Comparison of ENCODE assay signal across 15 cellular contexts in genomic region chr15:69712999-69713398, GRCh38.
DNase-seq lines count a peak whose midpoint lies in the region; ATAC-seq and TF ChIP-seq lines count a peak whose summit lies in the region.
"Had no signal": no experiment of that assay in that cellular context is flagged by ENCODE, and none has a peak within 500 bp of the region (broad histone marks: within the 10 kb centered on the region; RNA-seq: fewer than 3 reads in every experiment).

No MANE protein-coding gene starts in this region.

- H2AFZ ChIP-seq in hepatocyte = no peak overlapping the region
- H2AFZ ChIP-seq: parathyroid adenoma had no signal

- no peaks in the 10 kb centered on the region for H3K9me2 ChIP-seq in hepatocyte (replicated peaks; ENCODE audit: insufficient read depth)

- no peaks in the 10 kb centered on the region for H3K79me2 ChIP-seq in hepatocyte
- H3K79me2 ChIP-seq: parathyroid adenoma had no signal

- H3K4me3 ChIP-seq in hepatocyte = no peak overlapping the region
- H3K4me3 ChIP-seq in sigmoid colon = no peak overlapping the region
- H3K4me3 ChIP-seq: adrenal gland, stomach had no signal

- intact Hi-C loops in sigmoid colon (cut with DNase I) = no loop called here

- H3K4me1 Mint-ChIP-seq in activated naive CD8-positive, alpha-beta T cell treated with anti-CD3 and anti-CD28 coated beads for 36 hours = peaks cover 52% of the 10 kb centered on the region
- H3K4me1 Mint-ChIP-seq in activated naive CD8-positive, alpha-beta T cell treated with anti-CD3 and anti-CD28 coated beads, Interleukin-2, amount 50 U/mL, for 24 hours = peaks cover 55% of the 10 kb centered on the region
- peaks cover 66% of the 10 kb centered on the region for H3K4me1 Mint-ChIP-seq in stimulated activated effector memory CD8-positive, alpha-beta T cell treated with anti-CD3 and anti-CD28 coated beads, Interleukin-12 subunit alpha, Interleukin-12 subunit beta, amount 100 ng/mL, for 72 hours

- no peak overlapping the region for H3K27ac ChIP-seq in hepatocyte
- no peak overlapping the region for H3K27ac ChIP-seq in sigmoid colon
- H3K27ac ChIP-seq: adrenal gland, parathyroid adenoma had no signal

- no peak for TF ChIP-seq CTCF in hepatocyte (IDR thresholded peaks at IDR 0.05; ENCODE audit: poor library complexity)
- no peak for TF ChIP-seq CTCF in sigmoid colon (IDR thresholded peaks at IDR 0.05)

- H3K4me2 ChIP-seq in hepatocyte = no peak overlapping the region

- no peaks in the 10 kb centered on the region for H3K36me3 ChIP-seq in hepatocyte (replicated peaks; ENCODE audit: insufficient read depth, low read depth)
- H3K36me3 ChIP-seq in sigmoid colon = no peaks in the 10 kb centered on the region
- H3K36me3 ChIP-seq: adrenal gland, stomach had no signal

- no peak for TF ChIP-seq POLR2A in sigmoid colon (IDR thresholded peaks at IDR 0.05)

- 90% methylated on average over 2 of the region's 2 CpGs for WGBS in hepatocyte (ENCODE audit: low lambda C conversion rate, missing lambda C conversion rate)
- WGBS in sigmoid colon, 2 donors = 41 to 85% methylated on average over 2 of the region's 2 CpGs

- H3K27me3 ChIP-seq in hepatocyte (no peaks in the 10 kb centered on the region), sigmoid colon (no peaks in the 10 kb centered on the region)
- H3K27me3 ChIP-seq: adrenal gland, stomach had no signal

- no peak for ATAC-seq in activated naive CD8-positive, alpha-beta T cell treated with anti-CD3 and anti-CD28 coated beads, Interleukin-2, amount 50 U/mL, for 24 hours
- no peak for ATAC-seq in GM18502 (IDR thresholded peaks at IDR 0.05; ENCODE audit: poor library complexity, unreplicated experiment)
- no peak for ATAC-seq in stimulated activated effector memory CD8-positive, alpha-beta T cell treated with anti-CD3 and anti-CD28 coated beads, Interleukin-12 subunit alpha, Interleukin-12 subunit beta, amount 100 ng/mL, for 72 hours

- H3K27ac Mint-ChIP-seq in activated naive CD8-positive, alpha-beta T cell treated with anti-CD3 and anti-CD28 coated beads for 36 hours = peak overlapping the region; percentile 85
- H3K27ac Mint-ChIP-seq in activated naive CD8-positive, alpha-beta T cell treated with anti-CD3 and anti-CD28 coated beads, Interleukin-2, amount 50 U/mL, for 24 hours = no peak overlapping the region
- no peak overlapping the region for H3K27ac Mint-ChIP-seq in stimulated activated effector memory CD8-positive, alpha-beta T cell treated with anti-CD3 and anti-CD28 coated beads, Interleukin-12 subunit alpha, Interleukin-12 subunit beta, amount 100 ng/mL, for 72 hours
- H3K27ac Mint-ChIP-seq: activated B cell treated with CpG ODN at 0.5 μM for 24 hours had no signal

- H3K4me1 ChIP-seq in hepatocyte (ENCODE audit: insufficient read depth) (no peaks in the 10 kb centered on the region), sigmoid colon (no peaks in the 10 kb centered on the region)
- H3K4me1 ChIP-seq: adrenal gland, parathyroid adenoma had no signal

- no peak overlapping the region for H3K4me3 Mint-ChIP-seq in activated naive CD8-positive, alpha-beta T cell treated with anti-CD3 and anti-CD28 coated beads for 36 hours
- no peak overlapping the region for H3K4me3 Mint-ChIP-seq in activated naive CD8-positive, alpha-beta T cell treated with anti-CD3 and anti-CD28 coated beads, Interleukin-2, amount 50 U/mL, for 24 hours
- H3K4me3 Mint-ChIP-seq in stimulated activated effector memory CD8-positive, alpha-beta T cell treated with anti-CD3 and anti-CD28 coated beads, Interleukin-12 subunit alpha, Interleukin-12 subunit beta, amount 100 ng/mL, for 72 hours = no peak overlapping the region
- H3K4me3 Mint-ChIP-seq: activated B cell treated with CpG ODN at 0.5 μM for 24 hours had no signal

- peaks cover 11% of the 10 kb centered on the region for H3K36me3 Mint-ChIP-seq in activated naive CD8-positive, alpha-beta T cell treated with anti-CD3 and anti-CD28 coated beads for 36 hours
- H3K36me3 Mint-ChIP-seq in activated naive CD8-positive, alpha-beta T cell treated with anti-CD3 and anti-CD28 coated beads, Interleukin-2, amount 50 U/mL, for 24 hours (ENCODE audit: low read depth) = peaks cover 11% of the 10 kb centered on the region
- peaks cover 10% of the 10 kb centered on the region for H3K36me3 Mint-ChIP-seq in stimulated activated effector memory CD8-positive, alpha-beta T cell treated with anti-CD3 and anti-CD28 coated beads, Interleukin-12 subunit alpha, Interleukin-12 subunit beta, amount 100 ng/mL, for 72 hours

- H3K9me3 ChIP-seq in hepatocyte (ENCODE audit: low read depth) = no peaks in the 10 kb centered on the region
- peaks cover 0 to 9% (median 6%) of the 10 kb centered on the region in 4 donors for H3K9me3 ChIP-seq in sigmoid colon
- H3K9me3 ChIP-seq: adrenal gland had no signal

- no peaks in the 10 kb centered on the region for H3K27me3 Mint-ChIP-seq in activated naive CD8-positive, alpha-beta T cell treated with anti-CD3 and anti-CD28 coated beads for 36 hours
- H3K27me3 Mint-ChIP-seq in activated naive CD8-positive, alpha-beta T cell treated with anti-CD3 and anti-CD28 coated beads, Interleukin-2, amount 50 U/mL, for 24 hours = peaks cover 5% of the 10 kb centered on the region

- DNase-seq in activated naive CD8-positive, alpha-beta T cell treated with anti-CD3 and anti-CD28 coated beads for 36 hours = no peak
- DNase-seq in activated naive CD8-positive, alpha-beta T cell treated with anti-CD3 and anti-CD28 coated beads, Interleukin-2, amount 50 U/mL, for 24 hours = no peak
- peak; percentile 57 for DNase-seq in NCI-H69 (lab: John Stamatoyannopoulos, UW)
- DNase-seq in hepatocyte (ENCODE audit: low spot score) = peak; percentile 18
- no peak for DNase-seq in putamen (ENCODE audit: low spot score)
- no peak for DNase-seq in sigmoid colon
- no peak for DNase-seq in stimulated activated effector memory CD8-positive, alpha-beta T cell treated with anti-CD3 and anti-CD28 coated beads, Interleukin-12 subunit alpha, Interleukin-12 subunit beta, amount 100 ng/mL, for 72 hours (ENCODE audit: low spot score in 2 of 2)
- DNase-seq: activated B cell treated with CpG ODN at 0.5 μM for 24 hours; adrenal gland; erythroblast; stimulated activated CD4-positive, alpha-beta T cell treated with anti-CD3 and anti-CD28 coated beads, Interleukin-12 subunit alpha, Interleukin-12 subunit beta, amount 100 ng/mL, for 4 hours; stomach; SW 1271 had no signal

- peaks cover 16% of the 10 kb centered on the region for H3K9me3 Mint-ChIP-seq in activated naive CD8-positive, alpha-beta T cell treated with anti-CD3 and anti-CD28 coated beads for 36 hours
- peaks cover 25% of the 10 kb centered on the region for H3K9me3 Mint-ChIP-seq in activated naive CD8-positive, alpha-beta T cell treated with anti-CD3 and anti-CD28 coated beads, Interleukin-2, amount 50 U/mL, for 24 hours
- peaks cover 5% of the 10 kb centered on the region for H3K9me3 Mint-ChIP-seq in stimulated activated effector memory CD8-positive, alpha-beta T cell treated with anti-CD3 and anti-CD28 coated beads, Interleukin-12 subunit alpha, Interleukin-12 subunit beta, amount 100 ng/mL, for 72 hours

- TF ChIP-seq EP300 in sigmoid colon (IDR thresholded peaks at IDR 0.05) = no peak

- no peaks in the 10 kb centered on the region for H4K20me1 ChIP-seq in hepatocyte (ENCODE audit: insufficient read depth, poor library complexity, severe bottlenecking)

Comparison
In these comparisons a context has a peak if more than half of its experiments do, and no peak if none do; other contexts are left out.
1. DNase-seq: peak in NCI-H69 (single experiment) and hepatocyte (single experiment); none in activated naive CD8-positive, alpha-beta T cell treated with anti-CD3 and anti-CD28 coated beads for 36 hours (single experiment), activated naive CD8-positive, alpha-beta T cell treated with anti-CD3 and anti-CD28 coated beads, Interleukin-2, amount 50 U/mL, for 24 hours (single experiment), putamen (single experiment), sigmoid colon (single experiment) and stimulated activated effector memory CD8-positive, alpha-beta T cell treated with anti-CD3 and anti-CD28 coated beads, Interleukin-12 subunit alpha, Interleukin-12 subunit beta, amount 100 ng/mL, for 72 hours (0 of 2).